ENCODE assay signal across 1 cellular context in genomic region chr6:21003780-21004541, GRCh38.
A peak's percentile ranks its signal among the peaks of the same experiment; 100 is the strongest.
TF ChIP-seq lines count a peak whose summit lies in the region.

No MANE protein-coding gene starts in this region.

TF ChIP-seq in HepG2, 621 proteins besides CTCF, POLR2A, EP300 and RAD21 (continued from another document and continues in another):
- TF ChIP-seq, protein P1, sequence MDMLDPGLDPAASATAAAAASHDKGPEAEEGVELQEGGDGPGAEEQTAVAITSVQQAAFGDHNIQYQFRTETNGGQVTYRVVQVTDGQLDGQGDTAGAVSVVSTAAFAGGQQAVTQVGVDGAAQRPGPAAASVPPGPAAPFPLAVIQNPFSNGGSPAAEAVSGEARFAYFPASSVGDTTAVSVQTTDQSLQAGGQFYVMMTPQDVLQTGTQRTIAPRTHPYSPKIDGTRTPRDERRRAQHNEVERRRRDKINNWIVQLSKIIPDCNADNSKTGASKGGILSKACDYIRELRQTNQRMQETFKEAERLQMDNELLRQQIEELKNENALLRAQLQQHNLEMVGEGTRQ (IDR thresholded peaks at IDR 0.05; ENCODE audit: low read depth, low read length), result no peak
- TF ChIP-seq, protein P1 (CRISPR knock-in tag; IDR thresholded peaks at IDR 0.05; ENCODE audit: borderline replicate concordance), result no peak
- peak; percentile 98 for TF ChIP-seq MIXL1 (CRISPR knock-in tag; IDR thresholded peaks at IDR 0.05)
- TF ChIP-seq ZNF282 (IDR thresholded peaks at IDR 0.05; ENCODE audit: partially characterized antibody), result no peak
- no peak; the same call in 1 of the 2 replicates for TF ChIP-seq ZNF746 (CRISPR knock-in tag; IDR thresholded peaks at IDR 0.05)
- peak; percentile 72; the same call in 1 of the 2 replicates for TF ChIP-seq YEATS2 (CRISPR knock-in tag; IDR thresholded peaks at IDR 0.05; ENCODE audit: borderline replicate concordance)
- no peak for TF ChIP-seq CSRNP2 (CRISPR knock-in tag; conservative IDR thresholded peaks at IDR 0.05; ENCODE audit: low read depth)
- no peak for TF ChIP-seq SALL2 (CRISPR knock-in tag; IDR thresholded peaks at IDR 0.05)
- TF ChIP-seq ZNF781 (CRISPR knock-in tag; IDR thresholded peaks at IDR 0.05; ENCODE audit: borderline replicate concordance, not compliant biosample characterization), result no peak
- TF ChIP-seq KMT2B (CRISPR knock-in tag; IDR thresholded peaks at IDR 0.05), result no peak
- TF ChIP-seq ZNF350 (CRISPR knock-in tag; IDR thresholded peaks at IDR 0.05; ENCODE audit: borderline replicate concordance, low read depth), result no peak
- TF ChIP-seq SP4 (CRISPR knock-in tag; IDR thresholded peaks at IDR 0.05), result no peak
- TF ChIP-seq NFIC (IDR thresholded peaks at IDR 0.05; ENCODE audit: low read length), result peak; percentile 99
- no peak for TF ChIP-seq ZMYM3 (CRISPR knock-in tag; IDR thresholded peaks at IDR 0.05)
- no peak for TF ChIP-seq EED (CRISPR knock-in tag; IDR thresholded peaks at IDR 0.05)
- no peak for TF ChIP-seq HDAC6 (IDR thresholded peaks at IDR 0.05; ENCODE audit: low read depth, low read length)
- no peak for TF ChIP-seq SP5 (CRISPR knock-in tag; IDR thresholded peaks at IDR 0.05; ENCODE audit: borderline replicate concordance, low read depth)
- TF ChIP-seq SNRNP70 (IDR thresholded peaks at IDR 0.05; ENCODE audit: low read depth, low read length), result no peak
- no peak for TF ChIP-seq MLLT10 (CRISPR knock-in tag; IDR thresholded peaks at IDR 0.05)
- TF ChIP-seq ZC3H4 (CRISPR knock-in tag; IDR thresholded peaks at IDR 0.05; ENCODE audit: borderline replicate concordance), result no peak
- no peak for TF ChIP-seq ZNF232 (CRISPR knock-in tag; IDR thresholded peaks at IDR 0.05; ENCODE audit: borderline replicate concordance)
- TF ChIP-seq HOXA3 (CRISPR knock-in tag; IDR thresholded peaks at IDR 0.05), result 0 out of 2 replicates have a peak, but pooled peaks have one; percentile 25
- no peak for TF ChIP-seq PHB2 (IDR thresholded peaks at IDR 0.05; ENCODE audit: partially characterized antibody)
- TF ChIP-seq ZNF891 (CRISPR knock-in tag; IDR thresholded peaks at IDR 0.05), result no peak
- no peak for TF ChIP-seq RAD51 (IDR thresholded peaks at IDR 0.05; ENCODE audit: borderline replicate concordance)
- TF ChIP-seq, protein P2, sequence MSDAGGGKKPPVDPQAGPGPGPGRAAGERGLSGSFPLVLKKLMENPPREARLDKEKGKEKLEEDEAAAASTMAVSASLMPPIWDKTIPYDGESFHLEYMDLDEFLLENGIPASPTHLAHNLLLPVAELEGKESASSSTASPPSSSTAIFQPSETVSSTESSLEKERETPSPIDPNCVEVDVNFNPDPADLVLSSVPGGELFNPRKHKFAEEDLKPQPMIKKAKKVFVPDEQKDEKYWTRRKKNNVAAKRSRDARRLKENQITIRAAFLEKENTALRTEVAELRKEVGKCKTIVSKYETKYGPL (CRISPR knock-in tag; IDR thresholded peaks at IDR 0.05), result no peak
- TF ChIP-seq ZFP1 (CRISPR knock-in tag; IDR thresholded peaks at IDR 0.05), result no peak
- TF ChIP-seq, protein P3, sequence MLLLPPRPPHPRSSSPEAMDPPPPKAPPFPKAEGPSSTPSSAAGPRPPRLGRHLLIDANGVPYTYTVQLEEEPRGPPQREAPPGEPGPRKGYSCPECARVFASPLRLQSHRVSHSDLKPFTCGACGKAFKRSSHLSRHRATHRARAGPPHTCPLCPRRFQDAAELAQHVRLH (CRISPR knock-in tag; IDR thresholded peaks at IDR 0.05; ENCODE audit: borderline replicate concordance, low read depth), result no peak
- TF ChIP-seq GATAD1 (CRISPR knock-in tag; IDR thresholded peaks at IDR 0.05), result no peak
- no peak for TF ChIP-seq ARHGAP35 (CRISPR knock-in tag; IDR thresholded peaks at IDR 0.05; ENCODE audit: borderline replicate concordance)
- TF ChIP-seq, protein P4, sequence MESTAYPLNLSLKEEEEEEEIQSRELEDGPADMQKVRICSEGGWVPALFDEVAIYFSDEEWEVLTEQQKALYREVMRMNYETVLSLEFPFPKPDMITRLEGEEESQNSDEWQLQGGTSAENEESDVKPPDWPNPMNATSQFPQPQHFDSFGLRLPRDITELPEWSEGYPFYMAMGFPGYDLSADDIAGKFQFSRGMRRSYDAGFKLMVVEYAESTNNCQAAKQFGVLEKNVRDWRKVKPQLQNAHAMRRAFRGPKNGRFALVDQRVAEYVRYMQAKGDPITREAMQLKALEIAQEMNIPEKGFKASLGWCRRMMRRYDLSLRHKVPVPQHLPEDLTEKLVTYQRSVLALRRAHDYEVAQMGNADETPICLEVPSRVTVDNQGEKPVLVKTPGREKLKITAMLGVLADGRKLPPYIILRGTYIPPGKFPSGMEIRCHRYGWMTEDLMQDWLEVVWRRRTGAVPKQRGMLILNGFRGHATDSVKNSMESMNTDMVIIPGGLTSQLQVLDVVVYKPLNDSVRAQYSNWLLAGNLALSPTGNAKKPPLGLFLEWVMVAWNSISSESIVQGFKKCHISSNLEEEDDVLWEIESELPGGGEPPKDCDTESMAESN (CRISPR knock-in tag; conservative IDR thresholded peaks at IDR 0.05), result 0 out of 2 replicates have a peak, but pooled peaks have one; percentile 26
- peak; percentile 82 for TF ChIP-seq KLF9 (CRISPR knock-in tag; IDR thresholded peaks at IDR 0.05; ENCODE audit: low read depth)
- TF ChIP-seq, protein P5, sequence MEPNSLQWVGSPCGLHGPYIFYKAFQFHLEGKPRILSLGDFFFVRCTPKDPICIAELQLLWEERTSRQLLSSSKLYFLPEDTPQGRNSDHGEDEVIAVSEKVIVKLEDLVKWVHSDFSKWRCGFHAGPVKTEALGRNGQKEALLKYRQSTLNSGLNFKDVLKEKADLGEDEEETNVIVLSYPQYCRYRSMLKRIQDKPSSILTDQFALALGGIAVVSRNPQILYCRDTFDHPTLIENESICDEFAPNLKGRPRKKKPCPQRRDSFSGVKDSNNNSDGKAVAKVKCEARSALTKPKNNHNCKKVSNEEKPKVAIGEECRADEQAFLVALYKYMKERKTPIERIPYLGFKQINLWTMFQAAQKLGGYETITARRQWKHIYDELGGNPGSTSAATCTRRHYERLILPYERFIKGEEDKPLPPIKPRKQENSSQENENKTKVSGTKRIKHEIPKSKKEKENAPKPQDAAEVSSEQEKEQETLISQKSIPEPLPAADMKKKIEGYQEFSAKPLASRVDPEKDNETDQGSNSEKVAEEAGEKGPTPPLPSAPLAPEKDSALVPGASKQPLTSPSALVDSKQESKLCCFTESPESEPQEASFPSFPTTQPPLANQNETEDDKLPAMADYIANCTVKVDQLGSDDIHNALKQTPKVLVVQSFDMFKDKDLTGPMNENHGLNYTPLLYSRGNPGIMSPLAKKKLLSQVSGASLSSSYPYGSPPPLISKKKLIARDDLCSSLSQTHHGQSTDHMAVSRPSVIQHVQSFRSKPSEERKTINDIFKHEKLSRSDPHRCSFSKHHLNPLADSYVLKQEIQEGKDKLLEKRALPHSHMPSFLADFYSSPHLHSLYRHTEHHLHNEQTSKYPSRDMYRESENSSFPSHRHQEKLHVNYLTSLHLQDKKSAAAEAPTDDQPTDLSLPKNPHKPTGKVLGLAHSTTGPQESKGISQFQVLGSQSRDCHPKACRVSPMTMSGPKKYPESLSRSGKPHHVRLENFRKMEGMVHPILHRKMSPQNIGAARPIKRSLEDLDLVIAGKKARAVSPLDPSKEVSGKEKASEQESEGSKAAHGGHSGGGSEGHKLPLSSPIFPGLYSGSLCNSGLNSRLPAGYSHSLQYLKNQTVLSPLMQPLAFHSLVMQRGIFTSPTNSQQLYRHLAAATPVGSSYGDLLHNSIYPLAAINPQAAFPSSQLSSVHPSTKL (CRISPR knock-in tag; IDR thresholded peaks at IDR 0.05), result peak; percentile 98
- no peak for TF ChIP-seq ATF7-NPFF (CRISPR knock-in tag; IDR thresholded peaks at IDR 0.05; ENCODE audit: low read depth)
- TF ChIP-seq, protein P6, sequence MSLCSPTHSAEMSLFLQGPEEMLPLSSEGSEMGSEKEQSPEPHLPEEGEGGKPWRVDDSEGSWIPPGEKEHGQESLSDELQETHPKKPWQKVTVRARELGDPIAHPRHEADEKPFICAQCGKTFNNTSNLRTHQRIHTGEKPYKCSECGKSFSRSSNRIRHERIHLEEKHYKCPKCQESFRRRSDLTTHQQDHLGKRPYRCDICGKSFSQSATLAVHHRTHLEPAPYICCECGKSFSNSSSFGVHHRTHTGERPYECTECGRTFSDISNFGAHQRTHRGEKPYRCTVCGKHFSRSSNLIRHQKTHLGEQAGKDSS (CRISPR knock-in tag; IDR thresholded peaks at IDR 0.05; ENCODE audit: borderline replicate concordance, low read depth), result no peak
- no peak for TF ChIP-seq SSRP1 (CRISPR knock-in tag; IDR thresholded peaks at IDR 0.05)
- TF ChIP-seq YEATS4 (CRISPR knock-in tag; IDR thresholded peaks at IDR 0.05; ENCODE audit: borderline replicate concordance), result no peak
- no peak for TF ChIP-seq ZNF136 (CRISPR knock-in tag; IDR thresholded peaks at IDR 0.05; ENCODE audit: low read depth)
- TF ChIP-seq IKZF1 (IDR thresholded peaks at IDR 0.05), result no peak
- no peak for TF ChIP-seq ARNT (IDR thresholded peaks at IDR 0.05)
- no peak for TF ChIP-seq IRX3 (CRISPR knock-in tag; IDR thresholded peaks at IDR 0.05; ENCODE audit: borderline replicate concordance, low read depth)
- TF ChIP-seq AHR (CRISPR knock-in tag; IDR thresholded peaks at IDR 0.05), result no peak
- TF ChIP-seq CEBPB (IDR thresholded peaks at IDR 0.05; ENCODE audit: borderline replicate concordance, low read depth, low read length), result no peak
- TF ChIP-seq ZNF274 (CRISPR knock-in tag; IDR thresholded peaks at IDR 0.05), result no peak
- TF ChIP-seq ZNF577 (CRISPR knock-in tag; IDR thresholded peaks at IDR 0.05; ENCODE audit: borderline replicate concordance, low read depth), result no peak
- no peak for TF ChIP-seq ZNF557 (CRISPR knock-in tag; IDR thresholded peaks at IDR 0.05)
- TF ChIP-seq ZNF101 (CRISPR knock-in tag; IDR thresholded peaks at IDR 0.05; ENCODE audit: borderline replicate concordance, low read depth), result no peak
- TF ChIP-seq ESRRA (CRISPR knock-in tag; IDR thresholded peaks at IDR 0.05; ENCODE audit: low read depth), result no peak
- TF ChIP-seq MAFK (conservative IDR thresholded peaks at IDR 0.05 in 1 of 2, IDR thresholded peaks at IDR 0.05 in 1 of 2; ENCODE audit: low read length in 2 of 2), result no peak
- TF ChIP-seq ZNF749 (CRISPR knock-in tag; IDR thresholded peaks at IDR 0.05; ENCODE audit: borderline replicate concordance), result no peak
- TF ChIP-seq ZNF703 (CRISPR knock-in tag; IDR thresholded peaks at IDR 0.05; ENCODE audit: borderline replicate concordance), result no peak
- TF ChIP-seq MTA3 (CRISPR knock-in tag; IDR thresholded peaks at IDR 0.05), result no peak
- TF ChIP-seq PHF21A (CRISPR knock-in tag; IDR thresholded peaks at IDR 0.05), result peak; percentile 90
- peak; percentile 35 for TF ChIP-seq PHF5A (CRISPR knock-in tag; IDR thresholded peaks at IDR 0.05; ENCODE audit: low read depth, unreplicated experiment)
- TF ChIP-seq ZSCAN25 (CRISPR knock-in tag; IDR thresholded peaks at IDR 0.05), result no peak
- no peak for TF ChIP-seq JARID2 (CRISPR knock-in tag; IDR thresholded peaks at IDR 0.05; ENCODE audit: insufficient replicate concordance)
- no peak for TF ChIP-seq ZNF510 (CRISPR knock-in tag; IDR thresholded peaks at IDR 0.05; ENCODE audit: low read depth)
- no peak for TF ChIP-seq BRD4 (CRISPR knock-in tag; IDR thresholded peaks at IDR 0.05)
- TF ChIP-seq SKI (IDR thresholded peaks at IDR 0.05; ENCODE audit: partially characterized antibody), result peak; percentile 22
- no peak for TF ChIP-seq RBAK (CRISPR knock-in tag; IDR thresholded peaks at IDR 0.05)
- TF ChIP-seq ZNF30 (CRISPR knock-in tag; IDR thresholded peaks at IDR 0.05), result no peak
- TF ChIP-seq ZNF441 (CRISPR knock-in tag; IDR thresholded peaks at IDR 0.05; ENCODE audit: borderline replicate concordance), result no peak
- TF ChIP-seq, protein P7, sequence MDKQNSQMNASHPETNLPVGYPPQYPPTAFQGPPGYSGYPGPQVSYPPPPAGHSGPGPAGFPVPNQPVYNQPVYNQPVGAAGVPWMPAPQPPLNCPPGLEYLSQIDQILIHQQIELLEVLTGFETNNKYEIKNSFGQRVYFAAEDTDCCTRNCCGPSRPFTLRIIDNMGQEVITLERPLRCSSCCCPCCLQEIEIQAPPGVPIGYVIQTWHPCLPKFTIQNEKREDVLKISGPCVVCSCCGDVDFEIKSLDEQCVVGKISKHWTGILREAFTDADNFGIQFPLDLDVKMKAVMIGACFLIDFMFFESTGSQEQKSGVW (CRISPR knock-in tag; IDR thresholded peaks at IDR 0.05; ENCODE audit: borderline replicate concordance), result no peak
- no peak for TF ChIP-seq ZBTB8A (CRISPR knock-in tag; IDR thresholded peaks at IDR 0.05; ENCODE audit: borderline replicate concordance, low read depth)
- TF ChIP-seq KLF6 (CRISPR knock-in tag; IDR thresholded peaks at IDR 0.05), result peak; percentile 74; the same call in 1 of the 2 replicates
- TF ChIP-seq BCL6 (CRISPR knock-in tag; IDR thresholded peaks at IDR 0.05), result peak; percentile 85
- no peak for TF ChIP-seq SRF (IDR thresholded peaks at IDR 0.05; ENCODE audit: low read depth, low read length)
- TF ChIP-seq, protein P8, sequence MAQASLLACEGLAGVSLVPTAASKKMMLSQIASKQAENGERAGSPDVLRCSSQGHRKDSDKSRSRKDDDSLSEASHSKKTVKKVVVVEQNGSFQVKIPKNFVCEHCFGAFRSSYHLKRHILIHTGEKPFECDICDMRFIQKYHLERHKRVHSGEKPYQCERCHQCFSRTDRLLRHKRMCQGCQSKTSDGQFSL (CRISPR knock-in tag; IDR thresholded peaks at IDR 0.05), result no peak
